In genomic region chr1:8396083-8396911, GRCh38 we compare ENCODE assay signal across 8 cellular contexts.
A peak's percentile ranks its signal among the peaks of the same experiment; 100 is the strongest.
DNase-seq lines count a peak whose midpoint lies in the region; ATAC-seq and TF ChIP-seq lines count a peak whose summit lies in the region.

No MANE protein-coding gene starts in this region.

- peaks cover 45 to 82% (median 65%) of the 10 kb centered on the region in 4 donors for H3K4me1 ChIP-seq in stomach

- 51 to 64% (median 56%) methylated on average over 8 of the region's 8 CpGs for WGBS in stomach, 5 donors

- no peaks in the 10 kb centered on the region for H3K27me3 ChIP-seq in stomach

- TF ChIP-seq EP300 in stomach (IDR thresholded peaks at IDR 0.05) = no peak

- peak overlapping the region in 1 of 4 donors; percentile 13 for H3K4me3 ChIP-seq in stomach

- TF ChIP-seq POLR2A in stomach (IDR thresholded peaks at IDR 0.05) = no peak

- DNase-seq in HS-5 (ENCODE audit: low read depth) (peak; percentile 18), left ventricle myocardium superior (no peak), stomach (no peak), NCI-H1092 treated with DMSO at 0.1 percent for 48 hours (lab: John Stamatoyannopoulos, UW) (no peak), NCI-H1694 (lab: John Stamatoyannopoulos, UW) (no peak)
- DNase-seq in activated naive CD4-positive, alpha-beta T cell treated with anti-CD3 and anti-CD28 coated beads, Interleukin-2, amount 50 U/mL, for 72 hours (ENCODE audit: low spot score in 2 of 2) = no peak
- DNase-seq in activated CD4-positive, alpha-beta T cell treated with anti-CD3 and anti-CD28 coated beads for 48 hours = no peak

- peak overlapping the region; percentile 81 to 83 for H3K27ac Mint-ChIP-seq in activated naive CD4-positive, alpha-beta T cell treated with anti-CD3 and anti-CD28 coated beads, Interleukin-2, amount 50 U/mL, for 72 hours

- ATAC-seq in activated naive CD4-positive, alpha-beta T cell treated with anti-CD3 and anti-CD28 coated beads, Interleukin-2, amount 50 U/mL, for 72 hours = no peak
- peak; percentile 34 for ATAC-seq in left ventricle myocardium superior
- ATAC-seq in GM19467 (IDR thresholded peaks at IDR 0.05; ENCODE audit: unreplicated experiment) = no peak

- peaks cover 0 to 34% (median 16%) of the 10 kb centered on the region in 4 donors for H3K36me3 ChIP-seq in stomach

- H3K9me3 ChIP-seq in stomach = no peaks in the 10 kb centered on the region

- no peak for TF ChIP-seq CTCF in stomach (IDR thresholded peaks at IDR 0.05)

- intact Hi-C loops in left ventricle myocardium superior (cut with micrococcal nuclease) (no loop called here), stomach (cut with DNase I; ENCODE audit: low total_unique reads) (no loop called here)

- H3K36me3 Mint-ChIP-seq in activated naive CD4-positive, alpha-beta T cell treated with anti-CD3 and anti-CD28 coated beads, Interleukin-2, amount 50 U/mL, for 72 hours = peaks cover 6 to 59% of the 10 kb centered on the region in 2 donors

- peaks cover 0 to 4% of the 10 kb centered on the region in 2 donors for H3K9me3 Mint-ChIP-seq in activated naive CD4-positive, alpha-beta T cell treated with anti-CD3 and anti-CD28 coated beads, Interleukin-2, amount 50 U/mL, for 72 hours

- peak overlapping the region; percentile 18 to 84 (median 73) for H3K27ac ChIP-seq in stomach
